ENCODE assay signal across 12 cellular contexts in genomic region chr17:72927146-72927545, GRCh38.
A peak's percentile ranks its signal among the peaks of the same experiment; 100 is the strongest.
DNase-seq lines count a peak whose midpoint lies in the region; ATAC-seq and TF ChIP-seq lines count a peak whose summit lies in the region.
"Had no signal": no experiment of that assay in that cellular context is flagged by ENCODE, and none has a peak within 500 bp of the region (broad histone marks: within the 10 kb centered on the region; RNA-seq: fewer than 3 reads in every experiment).

No MANE protein-coding gene starts in this region.

- peak; percentile 59 for DNase-seq in Caki2 (ENCODE audit: low read depth)
- peak; percentile 67 for DNase-seq in glomerular visceral epithelial cell (ENCODE audit: extremely low spot score)
- peak; percentile 82 for DNase-seq in renal cortical epithelial cell (ENCODE audit: low read depth)
- no peak for DNase-seq in HT-29 (ENCODE audit: low spot score)
- no peak for DNase-seq in kidney glomerular epithelial cell (lab: John Stamatoyannopoulos, UW)
- DNase-seq: C1 segment of cervical spinal cord; CD4-positive, alpha-beta T cell; DMS79 treated with DMSO at 0.1 percent for 48 hours; GF-D8; HFFc6 had no signal

- ATAC-seq in HG03342 (IDR thresholded peaks at IDR 0.05; ENCODE audit: unreplicated experiment): no peak

- no peak for TF ChIP-seq EP300 in Ishikawa (IDR thresholded peaks at IDR 0.05; ENCODE audit: borderline replicate concordance)

- in situ Hi-C loops in Caki2 (cut with HindIII; ENCODE audit: low pct_unique_long_range_greater_than_20kb, low sequenced_read_pairs): no loop called here

- TF ChIP-seq RAD21 in Ishikawa (IDR thresholded peaks at IDR 0.05; ENCODE audit: low read depth): no peak

TF ChIP-seq in Ishikawa, 13 proteins besides CTCF, POLR2A, EP300 and RAD21:
- peak; percentile 49 for TF ChIP-seq TEAD4 (IDR thresholded peaks at IDR 0.05)
- no peak for TF ChIP-seq YY1 (IDR thresholded peaks at IDR 0.05; ENCODE audit: low read depth)
- no peak for TF ChIP-seq MAX (IDR thresholded peaks at IDR 0.05)

Comparison
In these comparisons a context has a peak if more than half of its experiments do, and no peak if none do; other contexts are left out.
1. DNase-seq: peak in Caki2 (single experiment), glomerular visceral epithelial cell (single experiment) and renal cortical epithelial cell (single experiment); none in HT-29 (single experiment) and kidney glomerular epithelial cell (single experiment).